In genomic region chr9:16728128-16728505, GRCh38 we compare ENCODE assay signal across 1 cellular context.
TF ChIP-seq lines count a peak whose summit lies in the region.

No MANE protein-coding gene starts in this region.

TF ChIP-seq in GM23338, 12 proteins besides CTCF, POLR2A, EP300 and RAD21:
- TF ChIP-seq ZNF462 (CRISPR knock-in tag; IDR thresholded peaks at IDR 0.05) (no peak), EZH2 (IDR thresholded peaks at IDR 0.05; ENCODE audit: low read depth, unreplicated experiment) (no peak), REST (IDR thresholded peaks at IDR 0.05; ENCODE audit: unreplicated experiment) (no peak), POLR2AphosphoS5 (IDR thresholded peaks at IDR 0.05; ENCODE audit: low read depth) (no peak), EZH2phosphoT487 (IDR thresholded peaks at IDR 0.05; ENCODE audit: unreplicated experiment) (no peak), CREB1 (CRISPR knock-in tag; IDR thresholded peaks at IDR 0.05; ENCODE audit: low read depth) (no peak), ETS1 (IDR thresholded peaks at IDR 0.05) (no peak), ZNF114 (CRISPR knock-in tag; IDR thresholded peaks at IDR 0.05) (no peak), JUNB (IDR thresholded peaks at IDR 0.05; ENCODE audit: unreplicated experiment) (no peak), STAT1 (IDR thresholded peaks at IDR 0.05; ENCODE audit: unreplicated experiment) (no peak), NANOG (IDR thresholded peaks at IDR 0.05; ENCODE audit: borderline replicate concordance) (no peak), ZNF331 (CRISPR knock-in tag; IDR thresholded peaks at IDR 0.05; ENCODE audit: low read depth) (no peak)
